1 cellular context compared by ENCODE assay signal in the genomic region with DNA sequence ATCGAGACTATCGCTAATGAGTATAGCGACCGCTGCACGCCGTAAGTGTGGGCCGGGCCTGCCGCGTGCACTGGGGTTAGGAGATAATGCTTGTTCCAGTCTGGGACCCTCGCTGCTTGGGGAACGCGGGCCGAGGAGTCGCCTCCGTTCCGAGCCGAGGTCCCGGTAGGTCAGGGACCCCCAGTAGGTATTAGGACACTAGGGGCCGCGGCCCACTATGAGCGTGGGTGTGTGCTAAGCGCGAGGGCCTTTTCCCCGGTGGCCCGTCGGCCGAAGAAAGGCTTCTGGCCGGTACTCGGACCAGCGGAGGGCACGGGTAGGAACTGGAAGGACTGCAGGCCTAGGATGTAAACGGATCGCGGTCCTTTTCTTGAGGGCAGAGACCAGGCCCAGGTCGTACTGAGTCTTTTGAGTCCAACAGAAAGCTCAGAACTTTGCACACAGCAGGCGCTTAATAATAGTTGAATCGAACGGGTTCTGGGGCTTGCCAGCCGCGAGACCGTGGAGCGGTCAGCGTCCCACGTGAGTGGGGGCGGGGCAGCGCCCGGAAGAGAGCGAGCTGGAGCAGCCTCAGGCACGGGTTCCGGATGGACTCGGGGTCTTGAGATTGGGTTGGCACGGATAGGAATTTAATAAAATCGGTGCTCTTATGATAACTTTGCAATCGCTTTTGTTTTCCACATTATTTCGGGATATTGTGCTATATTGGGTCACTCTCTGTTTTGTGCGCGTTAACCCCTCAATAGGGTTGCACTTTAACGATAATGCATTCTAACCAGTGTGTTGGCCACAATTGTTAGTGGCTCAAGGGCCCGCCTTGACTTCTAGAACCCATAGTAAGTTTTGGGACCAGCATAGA.
TF ChIP-seq lines count a peak whose summit lies in the region.

No MANE protein-coding gene starts in this region.

TF ChIP-seq in HEK293, 187 proteins besides CTCF, POLR2A, EP300 and RAD21 (continued from another document and continues in another):
- TF ChIP-seq, protein P1, sequence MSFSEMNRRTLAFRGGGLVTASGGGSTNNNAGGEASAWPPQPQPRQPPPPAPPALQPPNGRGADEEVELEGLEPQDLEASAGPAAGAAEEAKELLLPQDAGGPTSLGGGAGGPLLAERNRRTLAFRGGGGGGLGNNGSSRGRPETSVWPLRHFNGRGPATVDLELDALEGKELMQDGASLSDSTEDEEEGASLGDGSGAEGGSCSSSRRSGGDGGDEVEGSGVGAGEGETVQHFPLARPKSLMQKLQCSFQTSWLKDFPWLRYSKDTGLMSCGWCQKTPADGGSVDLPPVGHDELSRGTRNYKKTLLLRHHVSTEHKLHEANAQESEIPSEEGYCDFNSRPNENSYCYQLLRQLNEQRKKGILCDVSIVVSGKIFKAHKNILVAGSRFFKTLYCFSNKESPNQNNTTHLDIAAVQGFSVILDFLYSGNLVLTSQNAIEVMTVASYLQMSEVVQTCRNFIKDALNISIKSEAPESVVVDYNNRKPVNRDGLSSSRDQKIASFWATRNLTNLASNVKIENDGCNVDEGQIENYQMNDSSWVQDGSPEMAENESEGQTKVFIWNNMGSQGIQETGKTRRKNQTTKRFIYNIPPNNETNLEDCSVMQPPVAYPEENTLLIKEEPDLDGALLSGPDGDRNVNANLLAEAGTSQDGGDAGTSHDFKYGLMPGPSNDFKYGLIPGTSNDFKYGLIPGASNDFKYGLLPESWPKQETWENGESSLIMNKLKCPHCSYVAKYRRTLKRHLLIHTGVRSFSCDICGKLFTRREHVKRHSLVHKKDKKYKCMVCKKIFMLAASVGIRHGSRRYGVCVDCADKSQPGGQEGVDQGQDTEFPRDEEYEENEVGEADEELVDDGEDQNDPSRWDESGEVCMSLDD (tag by site-specific recombination; IDR thresholded peaks at IDR 0.05), result no peak
- TF ChIP-seq ZNF596 (tag by site-specific recombination; IDR thresholded peaks at IDR 0.05) (peak; percentile 56; the same call in 1 of the 2 replicates), ZNF211 (tag by site-specific recombination; IDR thresholded peaks at IDR 0.05; ENCODE audit: low read depth) (no peak), ZNF24 (tag by site-specific recombination; IDR thresholded peaks at IDR 0.05) (0 out of 2 replicates have a peak, but pooled peaks have one; percentile 8), ZNF239 (tag by site-specific recombination; IDR thresholded peaks at IDR 0.05) (no peak), ZNF830 (tag by site-specific recombination; IDR thresholded peaks at IDR 0.05; ENCODE audit: low read depth) (no peak), SP3 (tag by site-specific recombination; IDR thresholded peaks at IDR 0.05) (peak; percentile 46), ZNF2 (tag by site-specific recombination; IDR thresholded peaks at IDR 0.05) (no peak; the same call in 1 of the 2 replicates), ZNF423 (tag by site-specific recombination; IDR thresholded peaks at IDR 0.05) (no peak), MYNN (tag by site-specific recombination; IDR thresholded peaks at IDR 0.05; ENCODE audit: borderline replicate concordance) (no peak), ZNF530 (tag by site-specific recombination; IDR thresholded peaks at IDR 0.05; ENCODE audit: low read depth) (no peak), ZNF350 (tag by site-specific recombination; IDR thresholded peaks at IDR 0.05) (no peak), ZNF146 (tag by site-specific recombination; IDR thresholded peaks at IDR 0.05) (no peak), BCL11B (tag by site-specific recombination; IDR thresholded peaks at IDR 0.05; ENCODE audit: low read depth) (peak; percentile 16; the same call in 1 of the 2 replicates), KLF10 (tag by site-specific recombination; IDR thresholded peaks at IDR 0.05) (peak; percentile 19; the same call in 1 of the 2 replicates), SP7 (tag by site-specific recombination; IDR thresholded peaks at IDR 0.05) (no peak), ZBTB17 (tag by site-specific recombination; IDR thresholded peaks at IDR 0.05) (peak; percentile 64), ZNF23 (tag by site-specific recombination; IDR thresholded peaks at IDR 0.05; ENCODE audit: borderline replicate concordance) (no peak), ZNF670 (tag by site-specific recombination; IDR thresholded peaks at IDR 0.05; ENCODE audit: low read depth) (no peak), ZNF624 (tag by site-specific recombination; IDR thresholded peaks at IDR 0.05) (no peak), ZNF48 (tag by site-specific recombination; IDR thresholded peaks at IDR 0.05) (no peak), ZBTB20 (tag by site-specific recombination; IDR thresholded peaks at IDR 0.05) (peak; percentile 79), GLI4 (tag by site-specific recombination; IDR thresholded peaks at IDR 0.05) (peak; percentile 73; the same call in 1 of the 2 replicates), ZBTB48 (tag by site-specific recombination; IDR thresholded peaks at IDR 0.05) (peak; percentile 41; the same call in 1 of the 2 replicates), ZBTB7A (tag by site-specific recombination; IDR thresholded peaks at IDR 0.05; ENCODE audit: low read depth) (no peak), ZNF843 (tag by site-specific recombination; IDR thresholded peaks at IDR 0.05) (no peak), OSR2 (tag by site-specific recombination; IDR thresholded peaks at IDR 0.05) (no peak), ZFP37 (tag by site-specific recombination; IDR thresholded peaks at IDR 0.05) (no peak), ZNF548 (tag by site-specific recombination; IDR thresholded peaks at IDR 0.05) (no peak), ZNF629 (tag by site-specific recombination; IDR thresholded peaks at IDR 0.05) (0 out of 2 replicates have a peak, but pooled peaks have one; percentile 9), ZBTB8A (tag by site-specific recombination; IDR thresholded peaks at IDR 0.05) (0 out of 2 replicates have a peak, but pooled peaks have one; percentile 7)
- TF ChIP-seq, protein P2, sequence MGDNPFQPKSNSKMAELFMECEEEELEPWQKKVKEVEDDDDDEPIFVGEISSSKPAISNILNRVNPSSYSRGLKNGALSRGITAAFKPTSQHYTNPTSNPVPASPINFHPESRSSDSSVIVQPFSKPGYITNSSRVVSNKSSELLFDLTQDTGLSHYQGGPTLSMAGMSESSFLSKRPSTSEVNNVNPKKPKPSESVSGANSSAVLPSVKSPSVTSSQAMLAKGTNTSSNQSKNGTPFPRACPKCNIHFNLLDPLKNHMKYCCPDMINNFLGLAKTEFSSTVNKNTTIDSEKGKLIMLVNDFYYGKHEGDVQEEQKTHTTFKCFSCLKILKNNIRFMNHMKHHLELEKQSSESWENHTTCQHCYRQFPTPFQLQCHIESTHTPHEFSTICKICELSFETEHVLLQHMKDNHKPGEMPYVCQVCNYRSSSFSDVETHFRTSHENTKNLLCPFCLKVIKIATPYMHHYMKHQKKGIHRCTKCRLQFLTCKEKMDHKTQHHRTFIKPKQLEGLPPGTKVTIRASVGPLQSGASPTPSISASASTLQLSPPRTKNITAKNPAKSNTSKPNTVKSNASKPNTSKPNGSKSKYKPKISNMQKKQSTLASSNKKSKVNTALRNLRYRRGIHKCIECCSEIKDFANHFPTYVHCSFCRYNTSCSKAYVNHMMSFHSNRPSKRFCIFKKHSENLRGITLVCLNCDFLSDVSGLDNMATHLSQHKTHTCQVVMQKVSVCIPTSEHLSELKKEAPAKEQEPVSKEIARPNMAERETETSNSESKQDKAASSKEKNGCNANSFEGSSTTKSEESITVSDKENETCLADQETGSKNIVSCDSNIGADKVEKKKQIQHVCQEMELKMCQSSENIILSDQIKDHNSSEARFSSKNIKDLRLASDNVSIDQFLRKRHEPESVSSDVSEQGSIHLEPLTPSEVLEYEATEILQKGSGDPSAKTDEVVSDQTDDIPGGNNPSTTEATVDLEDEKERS (tag by site-specific recombination; IDR thresholded peaks at IDR 0.05), result no peak
- TF ChIP-seq, protein P3, sequence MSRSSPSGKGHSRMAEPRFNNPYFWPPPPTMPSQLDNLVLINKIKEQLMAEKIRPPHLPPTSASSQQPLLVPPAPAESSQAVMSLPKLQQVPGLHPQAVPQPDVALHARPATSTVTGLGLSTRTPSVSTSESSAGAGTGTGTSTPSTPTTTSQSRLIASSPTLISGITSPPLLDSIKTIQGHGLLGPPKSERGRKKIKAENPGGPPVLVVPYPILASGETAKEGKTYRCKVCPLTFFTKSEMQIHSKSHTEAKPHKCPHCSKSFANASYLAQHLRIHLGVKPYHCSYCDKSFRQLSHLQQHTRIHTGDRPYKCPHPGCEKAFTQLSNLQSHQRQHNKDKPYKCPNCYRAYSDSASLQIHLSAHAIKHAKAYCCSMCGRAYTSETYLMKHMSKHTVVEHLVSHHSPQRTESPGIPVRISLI (tag by site-specific recombination; IDR thresholded peaks at IDR 0.05), result no peak
- TF ChIP-seq, protein P4, sequence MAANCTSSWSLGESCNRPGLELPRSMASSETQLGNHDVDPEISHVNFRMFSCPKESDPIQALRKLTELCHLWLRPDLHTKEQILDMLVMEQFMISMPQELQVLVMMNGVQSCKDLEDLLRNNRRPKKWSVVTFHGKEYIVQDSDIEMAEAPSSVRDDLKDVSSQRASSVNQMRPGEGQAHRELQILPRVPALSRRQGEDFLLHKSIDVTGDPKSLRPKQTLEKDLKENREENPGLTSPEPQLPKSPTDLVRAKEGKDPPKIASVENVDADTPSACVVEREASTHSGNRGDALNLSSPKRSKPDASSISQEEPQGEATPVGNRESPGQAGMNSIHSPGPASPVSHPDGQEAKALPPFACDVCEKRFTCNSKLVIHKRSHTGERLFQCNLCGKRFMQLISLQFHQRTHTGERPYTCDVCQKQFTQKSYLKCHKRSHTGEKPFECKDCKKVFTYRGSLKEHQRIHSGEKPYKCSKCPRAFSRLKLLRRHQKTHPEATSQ (tag by site-specific recombination; IDR thresholded peaks at IDR 0.05), result no peak
- TF ChIP-seq, protein P5, sequence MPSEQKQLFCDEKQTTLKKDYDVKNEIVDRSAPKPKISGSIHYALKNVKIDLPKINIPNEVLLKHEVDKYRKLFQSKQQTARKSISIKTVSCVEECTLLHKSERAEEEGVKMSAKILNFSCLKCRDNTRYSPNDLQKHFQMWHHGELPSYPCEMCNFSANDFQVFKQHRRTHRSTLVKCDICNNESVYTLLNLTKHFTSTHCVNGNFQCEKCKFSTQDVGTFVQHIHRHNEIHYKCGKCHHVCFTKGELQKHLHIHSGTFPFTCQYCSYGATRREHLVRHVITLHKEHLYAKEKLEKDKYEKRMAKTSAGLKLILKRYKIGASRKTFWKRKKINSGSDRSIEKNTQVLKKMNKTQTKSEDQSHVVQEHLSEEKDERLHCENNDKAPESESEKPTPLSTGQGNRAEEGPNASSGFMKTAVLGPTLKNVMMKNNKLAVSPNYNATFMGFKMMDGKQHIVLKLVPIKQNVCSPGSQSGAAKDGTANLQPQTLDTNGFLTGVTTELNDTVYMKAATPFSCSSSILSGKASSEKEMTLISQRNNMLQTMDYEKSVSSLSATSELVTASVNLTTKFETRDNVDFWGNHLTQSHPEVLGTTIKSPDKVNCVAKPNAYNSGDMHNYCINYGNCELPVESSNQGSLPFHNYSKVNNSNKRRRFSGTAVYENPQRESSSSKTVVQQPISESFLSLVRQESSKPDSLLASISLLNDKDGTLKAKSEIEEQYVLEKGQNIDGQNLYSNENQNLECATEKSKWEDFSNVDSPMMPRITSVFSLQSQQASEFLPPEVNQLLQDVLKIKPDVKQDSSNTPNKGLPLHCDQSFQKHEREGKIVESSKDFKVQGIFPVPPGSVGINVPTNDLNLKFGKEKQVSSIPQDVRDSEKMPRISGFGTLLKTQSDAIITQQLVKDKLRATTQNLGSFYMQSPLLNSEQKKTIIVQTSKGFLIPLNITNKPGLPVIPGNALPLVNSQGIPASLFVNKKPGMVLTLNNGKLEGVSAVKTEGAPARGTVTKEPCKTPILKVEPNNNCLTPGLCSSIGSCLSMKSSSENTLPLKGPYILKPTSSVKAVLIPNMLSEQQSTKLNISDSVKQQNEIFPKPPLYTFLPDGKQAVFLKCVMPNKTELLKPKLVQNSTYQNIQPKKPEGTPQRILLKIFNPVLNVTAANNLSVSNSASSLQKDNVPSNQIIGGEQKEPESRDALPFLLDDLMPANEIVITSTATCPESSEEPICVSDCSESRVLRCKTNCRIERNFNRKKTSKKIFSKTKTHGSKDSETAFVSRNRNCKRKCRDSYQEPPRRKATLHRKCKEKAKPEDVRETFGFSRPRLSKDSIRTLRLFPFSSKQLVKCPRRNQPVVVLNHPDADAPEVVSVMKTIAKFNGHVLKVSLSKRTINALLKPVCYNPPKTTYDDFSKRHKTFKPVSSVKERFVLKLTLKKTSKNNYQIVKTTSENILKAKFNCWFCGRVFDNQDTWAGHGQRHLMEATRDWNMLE (tag by site-specific recombination; conservative IDR thresholded peaks at IDR 0.05; ENCODE audit: low read depth), result no peak
- TF ChIP-seq, protein P6, sequence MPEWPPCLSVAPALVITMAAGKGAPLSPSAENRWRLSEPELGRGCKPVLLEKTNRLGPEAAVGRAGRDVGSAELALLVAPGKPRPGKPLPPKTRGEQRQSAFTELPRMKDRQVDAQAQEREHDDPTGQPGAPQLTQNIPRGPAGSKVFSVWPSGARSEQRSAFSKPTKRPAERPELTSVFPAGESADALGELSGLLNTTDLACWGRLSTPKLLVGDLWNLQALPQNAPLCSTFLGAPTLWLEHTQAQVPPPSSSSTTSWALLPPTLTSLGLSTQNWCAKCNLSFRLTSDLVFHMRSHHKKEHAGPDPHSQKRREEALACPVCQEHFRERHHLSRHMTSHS (tag by site-specific recombination; IDR thresholded peaks at IDR 0.05), result no peak
- TF ChIP-seq, protein P7, sequence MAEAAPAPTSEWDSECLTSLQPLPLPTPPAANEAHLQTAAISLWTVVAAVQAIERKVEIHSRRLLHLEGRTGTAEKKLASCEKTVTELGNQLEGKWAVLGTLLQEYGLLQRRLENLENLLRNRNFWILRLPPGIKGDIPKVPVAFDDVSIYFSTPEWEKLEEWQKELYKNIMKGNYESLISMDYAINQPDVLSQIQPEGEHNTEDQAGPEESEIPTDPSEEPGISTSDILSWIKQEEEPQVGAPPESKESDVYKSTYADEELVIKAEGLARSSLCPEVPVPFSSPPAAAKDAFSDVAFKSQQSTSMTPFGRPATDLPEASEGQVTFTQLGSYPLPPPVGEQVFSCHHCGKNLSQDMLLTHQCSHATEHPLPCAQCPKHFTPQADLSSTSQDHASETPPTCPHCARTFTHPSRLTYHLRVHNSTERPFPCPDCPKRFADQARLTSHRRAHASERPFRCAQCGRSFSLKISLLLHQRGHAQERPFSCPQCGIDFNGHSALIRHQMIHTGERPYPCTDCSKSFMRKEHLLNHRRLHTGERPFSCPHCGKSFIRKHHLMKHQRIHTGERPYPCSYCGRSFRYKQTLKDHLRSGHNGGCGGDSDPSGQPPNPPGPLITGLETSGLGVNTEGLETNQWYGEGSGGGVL (tag by site-specific recombination; IDR thresholded peaks at IDR 0.05), result no peak
- TF ChIP-seq, protein P8, sequence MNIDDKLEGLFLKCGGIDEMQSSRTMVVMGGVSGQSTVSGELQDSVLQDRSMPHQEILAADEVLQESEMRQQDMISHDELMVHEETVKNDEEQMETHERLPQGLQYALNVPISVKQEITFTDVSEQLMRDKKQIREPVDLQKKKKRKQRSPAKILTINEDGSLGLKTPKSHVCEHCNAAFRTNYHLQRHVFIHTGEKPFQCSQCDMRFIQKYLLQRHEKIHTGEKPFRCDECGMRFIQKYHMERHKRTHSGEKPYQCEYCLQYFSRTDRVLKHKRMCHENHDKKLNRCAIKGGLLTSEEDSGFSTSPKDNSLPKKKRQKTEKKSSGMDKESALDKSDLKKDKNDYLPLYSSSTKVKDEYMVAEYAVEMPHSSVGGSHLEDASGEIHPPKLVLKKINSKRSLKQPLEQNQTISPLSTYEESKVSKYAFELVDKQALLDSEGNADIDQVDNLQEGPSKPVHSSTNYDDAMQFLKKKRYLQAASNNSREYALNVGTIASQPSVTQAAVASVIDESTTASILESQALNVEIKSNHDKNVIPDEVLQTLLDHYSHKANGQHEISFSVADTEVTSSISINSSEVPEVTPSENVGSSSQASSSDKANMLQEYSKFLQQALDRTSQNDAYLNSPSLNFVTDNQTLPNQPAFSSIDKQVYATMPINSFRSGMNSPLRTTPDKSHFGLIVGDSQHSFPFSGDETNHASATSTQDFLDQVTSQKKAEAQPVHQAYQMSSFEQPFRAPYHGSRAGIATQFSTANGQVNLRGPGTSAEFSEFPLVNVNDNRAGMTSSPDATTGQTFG (tag by site-specific recombination; IDR thresholded peaks at IDR 0.05; ENCODE audit: borderline replicate concordance), result no peak
